32 cellular contexts compared by ENCODE assay signal in the genomic region with DNA sequence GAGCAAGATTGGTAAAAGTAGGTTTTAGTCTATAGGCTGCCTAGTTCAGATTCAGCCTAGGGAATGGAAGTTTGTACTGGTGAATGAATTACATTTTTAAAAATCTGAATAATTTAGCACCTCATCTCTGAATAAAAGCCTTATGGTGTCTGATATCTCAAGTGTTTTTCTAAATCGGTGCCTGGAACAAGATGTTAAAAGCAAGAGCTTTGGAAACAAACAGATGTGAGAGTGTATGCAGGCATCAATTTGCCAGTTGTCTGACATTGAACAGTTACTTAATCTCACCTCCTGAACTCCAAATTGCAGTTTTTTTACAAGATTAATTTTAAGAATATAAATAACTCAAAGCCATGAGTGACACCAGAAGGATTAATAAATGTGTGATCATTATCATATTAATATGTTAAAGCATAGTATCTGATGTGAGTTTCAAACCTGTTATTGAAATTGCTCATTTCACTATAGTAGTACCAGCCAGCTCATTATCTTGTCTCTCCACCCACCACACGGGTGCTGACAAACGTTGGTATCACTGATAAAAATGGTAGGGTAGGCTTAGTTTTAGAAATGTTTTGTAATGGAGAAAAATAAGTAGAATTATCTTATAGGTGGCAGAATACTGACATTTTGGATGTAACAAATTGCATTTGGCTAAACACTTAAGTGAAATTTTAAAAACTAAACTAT.
"Had no signal": no experiment of that assay in that cellular context is flagged by ENCODE, and none has a peak within 500 bp of the region (broad histone marks: within the 10 kb centered on the region; RNA-seq: fewer than 3 reads in every experiment).

No MANE protein-coding gene starts in this region.

- H3K4me3 Mint-ChIP-seq: activated CD4-positive, alpha-beta memory T cell treated with anti-CD3 and anti-CD28 coated beads for 36 hours; activated CD4-positive, alpha-beta T cell treated with anti-CD3 and anti-CD28 coated beads for 36 hours; activated naive CD4-positive, alpha-beta T cell treated with anti-CD3 and anti-CD28 coated beads, Interleukin-2, amount 10 ng/mL, durations not matched to agents 7 days and 5 days; activated naive CD8-positive, alpha-beta T cell; activated naive CD8-positive, alpha-beta T cell treated with anti-CD3 and anti-CD28 coated beads, Interleukin-2, amount 50 U/mL, for 24 hours; activated T-cell treated with anti-CD3 and anti-CD28 coated beads, Interleukin-2, amount 50 U/mL, for 4 hours; brain; T-helper 1 cell treated with Interleukin-12 subunit alpha and Interleukin-12 subunit beta and Interleukin-4 antibody, amounts not matched to agents 30 μg/mL and 1 μg/mL, for 36 hours; T-helper 2 cell treated with Interferon-gamma antibody and Interleukin-4, amounts not matched to agents 5 μg/mL and 100 μg/mL, for 36 hours had no signal

- H3K36me3 Mint-ChIP-seq: activated CD4-positive, alpha-beta memory T cell treated with anti-CD3 and anti-CD28 coated beads for 36 hours; activated naive CD4-positive, alpha-beta T cell treated with anti-CD3 and anti-CD28 coated beads, Interleukin-2, amount 10 ng/mL, durations not matched to agents 7 days and 5 days; activated naive CD8-positive, alpha-beta T cell; brain had no signal

- H3K27me3 ChIP-seq: SJCRH30 had no signal

- ATAC-seq: activated CD4-positive, alpha-beta T cell treated with anti-CD3 and anti-CD28 coated beads for 36 hours; activated CD4-positive, CD25-positive, alpha-beta regulatory T cell treated with anti-CD3 and anti-CD28 coated beads, Interleukin-2, amount 50 U/mL, for 24 hours; activated naive CD8-positive, alpha-beta T cell treated with anti-CD3 and anti-CD28 coated beads, Interleukin-2, amount 50 U/mL, for 24 hours; activated T-cell treated with anti-CD3 and anti-CD28 coated beads, Interleukin-2, amount 50 U/mL, for 4 hours had no signal

- H3K4me1 Mint-ChIP-seq: activated CD4-positive, alpha-beta T cell treated with anti-CD3 and anti-CD28 coated beads for 36 hours; activated naive CD4-positive, alpha-beta T cell treated with anti-CD3 and anti-CD28 coated beads, Interleukin-2, amount 10 ng/mL, durations not matched to agents 7 days and 5 days; activated naive CD8-positive, alpha-beta T cell treated with anti-CD3 and anti-CD28 coated beads, Interleukin-2, amount 50 U/mL, for 24 hours; brain had no signal

- H3K27ac Mint-ChIP-seq: activated CD4-positive, alpha-beta memory T cell treated with anti-CD3 and anti-CD28 coated beads for 36 hours; activated CD4-positive, alpha-beta T cell treated with anti-CD3 and anti-CD28 coated beads for 36 hours; activated naive CD4-positive, alpha-beta T cell treated with anti-CD3 and anti-CD28 coated beads, Interleukin-2, amount 10 ng/mL, durations not matched to agents 7 days and 5 days; activated naive CD8-positive, alpha-beta T cell; activated naive CD8-positive, alpha-beta T cell treated with anti-CD3 and anti-CD28 coated beads, Interleukin-2, amount 50 U/mL, for 24 hours; brain; T-helper 1 cell treated with Interleukin-12 subunit alpha and Interleukin-12 subunit beta and Interleukin-4 antibody, amounts not matched to agents 30 μg/mL and 1 μg/mL, for 36 hours; T-helper 2 cell treated with Interferon-gamma antibody and Interleukin-4, amounts not matched to agents 5 μg/mL and 100 μg/mL, for 36 hours had no signal

- H3K27ac ChIP-seq: PC-9, RWPE1, SJCRH30, SK-N-MC had no signal

- FAIRE-seq: bronchial epithelial cell, RCC 7860, TTC549 had no signal

- H3K9me3 ChIP-seq: SJCRH30 had no signal

- H3K4me3 ChIP-seq: PC-9, SJCRH30, SK-N-MC had no signal

- H3K27me3 Mint-ChIP-seq: activated CD4-positive, alpha-beta memory T cell treated with anti-CD3 and anti-CD28 coated beads for 36 hours; activated CD4-positive, alpha-beta T cell treated with anti-CD3 and anti-CD28 coated beads for 36 hours; activated naive CD4-positive, alpha-beta T cell treated with anti-CD3 and anti-CD28 coated beads, Interleukin-2, amount 10 ng/mL, durations not matched to agents 7 days and 5 days; activated naive CD8-positive, alpha-beta T cell; activated naive CD8-positive, alpha-beta T cell treated with anti-CD3 and anti-CD28 coated beads, Interleukin-2, amount 50 U/mL, for 24 hours had no signal

- H3K4me1 ChIP-seq: SJCRH30 had no signal

- DNase-seq: activated CD4-positive, alpha-beta memory T cell treated with anti-CD3 and anti-CD28 coated beads for 36 hours; activated CD4-positive, alpha-beta T cell treated with anti-CD3 and anti-CD28 coated beads for 36 hours; activated CD4-positive, alpha-beta T cell treated with anti-CD3 and anti-CD28 coated beads, Interleukin-2, amount 50 U/mL, for 1 hour; activated CD8-positive, alpha-beta memory T cell treated with anti-CD3 and anti-CD28 coated beads, Interleukin-2, amount 50 U/mL, for 4 hours; activated effector memory CD4-positive, alpha-beta T cell treated with Interleukin-2 at 50 U/mL for 16 hours; activated naive CD4-positive, alpha-beta T cell treated with anti-CD3 and anti-CD28 coated beads, Interleukin-2, amount 10 ng/mL, durations not matched to agents 7 days and 5 days; activated naive CD8-positive, alpha-beta T cell treated with anti-CD3 and anti-CD28 coated beads, Interleukin-2, amount 50 U/mL, for 24 hours; activated T-cell treated with anti-CD3 and anti-CD28 coated beads for 4 hours; activated T-cell treated with anti-CD3 and anti-CD28 coated beads, Interleukin-2, amount 50 U/mL, for 4 hours; central memory CD4-positive, alpha-beta T cell; NCI-H1105; NCI-H1417 treated with DMSO at 0.1 percent for 48 hours; NCI-H1930; NCI-H2081 treated with DMSO at 0.1 percent for 48 hours; NCI-H226; NCI-H446 treated with DMSO at 0.1 percent for 48 hours; NCI-H526; NCI-H748 treated with DMSO at 0.1 percent for 48 hours; NK-92 treated with Interleukin-12 subunit alpha and Interleukin-12 subunit beta, amount 100 ng/mL, for 24 hours; PC-9; SHP77; SJCRH30 had no signal
